Comparison of ENCODE assay signal across 1 cellular context in genomic region chr2:46829240-46829970, GRCh38.
TF ChIP-seq lines count a peak whose summit lies in the region.

No MANE protein-coding gene starts in this region.

TF ChIP-seq in IMR-90, 13 proteins besides CTCF, POLR2A, EP300 and RAD21 (continued from another document):
- no peak for TF ChIP-seq ELK1 (IDR thresholded peaks at IDR 0.05; ENCODE audit: borderline replicate concordance, low read depth, low read length)
- TF ChIP-seq NFE2L2 (IDR thresholded peaks at IDR 0.05; ENCODE audit: low read depth, low read length) = no peak
- TF ChIP-seq MAZ (IDR thresholded peaks at IDR 0.05; ENCODE audit: borderline replicate concordance, low read depth, low read length) = no peak
- no peak for TF ChIP-seq USF2 (IDR thresholded peaks at IDR 0.05; ENCODE audit: low read depth, low read length)
